ENCODE assay signal across 21 cellular contexts in genomic region chr13:25034173-25034572, GRCh38.
DNase-seq lines count a peak whose midpoint lies in the region; ATAC-seq, FAIRE-seq and TF ChIP-seq lines count a peak whose summit lies in the region.
"Had no signal": no experiment of that assay in that cellular context is flagged by ENCODE, and none has a peak within 500 bp of the region (broad histone marks: within the 10 kb centered on the region; RNA-seq: fewer than 3 reads in every experiment).

No MANE protein-coding gene starts in this region.

- no peak overlapping the region for H3K9ac ChIP-seq in BLaER1 treated with 17β-estradiol and CSF1 and Interleukin-3, amounts not matched to agents 10 nM and 100 nM

- H3K9me3 Mint-ChIP-seq in memory B cell, result no peaks in the 10 kb centered on the region
- H3K9me3 Mint-ChIP-seq: CD4-positive, CD25-positive, alpha-beta regulatory T cell; CD8-positive, alpha-beta T cell; GM23338; H9 had no signal

- H3K4me3 Mint-ChIP-seq in memory B cell, result no peak overlapping the region
- H3K4me3 Mint-ChIP-seq: CD4-positive, CD25-positive, alpha-beta regulatory T cell; CD8-positive, alpha-beta T cell; GM23338; H9 had no signal

- no peak overlapping the region for H3K27ac ChIP-seq in BLaER1 treated with 17β-estradiol and CSF1 and Interleukin-3, amounts not matched to agents 10 nM and 100 nM
- no peak overlapping the region for H3K27ac ChIP-seq in upper lobe of right lung
- H3K27ac ChIP-seq: A549, C4-2B had no signal

- H3K9me3 ChIP-seq in BLaER1 treated with 17β-estradiol and CSF1 and Interleukin-3, amounts not matched to agents 10 nM and 100 nM (replicated peaks in 1 of 11), result no peaks in the 10 kb centered on the region
- H3K9me3 ChIP-seq in upper lobe of right lung, result no peaks in the 10 kb centered on the region
- H3K9me3 ChIP-seq: A549, BE2C, Caco-2 had no signal

- no peaks in the 10 kb centered on the region for H3K36me3 ChIP-seq in BLaER1 treated with 17β-estradiol and CSF1 and Interleukin-3, amounts not matched to agents 10 nM and 100 nM
- H3K36me3 ChIP-seq in upper lobe of right lung, result no peaks in the 10 kb centered on the region
- H3K36me3 ChIP-seq: BE2C had no signal

- ATAC-seq in memory B cell (ENCODE audit: low read depth) (peak; percentile 27), upper lobe of right lung (no peak)
- ATAC-seq: A549; CD8-positive, alpha-beta T cell; GM23338; HCT116 had no signal

- DNase-seq in GM12891 (ENCODE audit: insufficient read length, low spot score) (no peak), memory B cell (ENCODE audit: low spot score in 2 of 2) (no peak), NCI-H2107 treated with DMSO at 0.1 percent for 48 hours (lab: John Stamatoyannopoulos, UW; ENCODE audit: unreplicated experiment) (no peak), NCI-H226 (no peak), upper lobe of right lung (no peak)
- DNase-seq: 8988T; ACHN; AML-193; BE2C; Caco-2; CD4-positive, CD25-positive, alpha-beta regulatory T cell; CD8-positive, alpha-beta T cell; DMS153; DND-41; GDM1; H9 had no signal

- no peak for TF ChIP-seq CTCF in upper lobe of right lung (IDR thresholded peaks at IDR 0.05)

- peaks cover 9% of the 10 kb centered on the region for H3K4me1 Mint-ChIP-seq in memory B cell
- H3K4me1 Mint-ChIP-seq: CD4-positive, CD25-positive, alpha-beta regulatory T cell had no signal

- H4K20me1 ChIP-seq in BLaER1 treated with 17β-estradiol and CSF1 and Interleukin-3, amounts not matched to agents 10 nM and 100 nM, result no peaks in the 10 kb centered on the region

- no peaks in the 10 kb centered on the region for H3K36me3 Mint-ChIP-seq in memory B cell
- H3K36me3 Mint-ChIP-seq: CD4-positive, CD25-positive, alpha-beta regulatory T cell; CD8-positive, alpha-beta T cell had no signal

- intact Hi-C loops in upper lobe of right lung (cut with DNase I), result no loop called here

- H3K27ac Mint-ChIP-seq in memory B cell, result no peak overlapping the region
- H3K27ac Mint-ChIP-seq: CD8-positive, alpha-beta T cell; GM23338; H9 had no signal

- peaks cover 16% of the 10 kb centered on the region for H3K27me3 Mint-ChIP-seq in memory B cell

- H3K4me2 ChIP-seq in BLaER1 treated with 17β-estradiol and CSF1 and Interleukin-3, amounts not matched to agents 10 nM and 100 nM, result peak overlapping the region in 8 of 11 experiments; percentile 13 to 63 (median 37); a peak in 12 of 22 replicates
- H3K4me2 ChIP-seq: A549, GM23338 had no signal

- FAIRE-seq in GM12891 (lab: Jason Lieb, UNC), result no peak
- FAIRE-seq: A549 had no signal

- H3K4me1 ChIP-seq in BLaER1 treated with 17β-estradiol and CSF1 and Interleukin-3, amounts not matched to agents 10 nM and 100 nM, result peaks cover 0 to 7% (median 6%) of the 10 kb centered on the region in 10 experiments; a peak in 11 of 20 replicates
- no peaks in the 10 kb centered on the region for H3K4me1 ChIP-seq in upper lobe of right lung
- H3K4me1 ChIP-seq: A549, BE2C, Caco-2 had no signal

- TF ChIP-seq POLR2A in GM12891 (IDR thresholded peaks at IDR 0.05; ENCODE audit: low read depth, low read length), result no peak

- no peaks in the 10 kb centered on the region for H3K27me3 ChIP-seq in BLaER1 treated with 17β-estradiol and CSF1 and Interleukin-3, amounts not matched to agents 10 nM and 100 nM
- peaks cover 32% of the 10 kb centered on the region for H3K27me3 ChIP-seq in upper lobe of right lung

- no peak overlapping the region for H3K4me3 ChIP-seq in BLaER1 treated with 17β-estradiol and CSF1 and Interleukin-3, amounts not matched to agents 10 nM and 100 nM
- H3K4me3 ChIP-seq in upper lobe of right lung, result no peak overlapping the region
- H3K4me3 ChIP-seq: A549, GM23338 had no signal

TF ChIP-seq in GM12891, 5 proteins besides CTCF, POLR2A, EP300 and RAD21:
- no peak for TF ChIP-seq PAX5 (IDR thresholded peaks at IDR 0.05; ENCODE audit: insufficient read depth, low read length, severe bottlenecking)
- TF ChIP-seq SPI1 (IDR thresholded peaks at IDR 0.05; ENCODE audit: low read depth, low read length), result peak; percentile 31; the same call in 1 of the 2 replicates
TF ChIP-seq in GM12891: peak in this region for 1.
